ENCODE assay signal across 24 cellular contexts in genomic region chr2:143425896-143426295, GRCh38.
"Had no signal": no experiment of that assay in that cellular context is flagged by ENCODE, and none has a peak within 500 bp of the region (broad histone marks: within the 10 kb centered on the region; RNA-seq: fewer than 3 reads in every experiment).

No MANE protein-coding gene starts in this region.

- H3K27ac Mint-ChIP-seq: activated naive CD8-positive, alpha-beta T cell treated with anti-CD3 and anti-CD28 coated beads, Interleukin-2, amount 10 ng/mL, durations not matched to agents 7 days and 5 days; T-helper 2 cell treated with Interferon-gamma antibody and Interleukin-4, amounts not matched to agents 5 μg/mL and 100 μg/mL, for 36 hours had no signal

- ATAC-seq: gastrocnemius medialis; left cardiac atrium; naive thymus-derived CD8-positive, alpha-beta T cell had no signal

- H3K4me3 ChIP-seq: breast epithelium, gastrocnemius medialis, right atrium auricular region, testis, transverse colon had no signal

- H3K9me3 ChIP-seq: breast epithelium, gastrocnemius medialis, right atrium auricular region, testis, transverse colon had no signal

- FAIRE-seq: keratinocyte, urothelium cell line had no signal

- H3K4me1 ChIP-seq: breast epithelium, gastrocnemius medialis, right atrium auricular region, testis, transverse colon had no signal

- H3K4me1 Mint-ChIP-seq: neural crest cell had no signal

- H3K36me3 ChIP-seq: gastrocnemius medialis, right atrium auricular region, transverse colon had no signal

- H3K27me3 ChIP-seq: breast epithelium, gastrocnemius medialis, right atrium auricular region, testis, transverse colon had no signal

- H3K9me3 Mint-ChIP-seq: activated naive CD8-positive, alpha-beta T cell treated with anti-CD3 and anti-CD28 coated beads, Interleukin-2, amount 10 ng/mL, durations not matched to agents 7 days and 5 days; naive thymus-derived CD8-positive, alpha-beta T cell; T-helper 2 cell treated with Interferon-gamma antibody and Interleukin-4, amounts not matched to agents 5 μg/mL and 100 μg/mL, for 36 hours had no signal

- DNase-seq: activated CD4-positive, alpha-beta T cell treated with anti-CD3 and anti-CD28 coated beads for 4 hours; activated CD4-positive, alpha-beta T cell treated with anti-CD3 and anti-CD28 coated beads, Interleukin-2, amount 50 U/mL, for 48 hours; activated CD8-positive, alpha-beta memory T cell treated with anti-CD3 and anti-CD28 coated beads for 24 hours; activated gamma-delta T cell treated with Interleukin-2 at 50 U/mL for 16 hours; activated naive CD8-positive, alpha-beta T cell treated with anti-CD3 and anti-CD28 coated beads, Interleukin-2, amount 10 ng/mL, durations not matched to agents 7 days and 5 days; central memory CD4-positive, alpha-beta T cell; dermis blood vessel endothelial cell; effector CD4-positive, alpha-beta T cell; gastrocnemius medialis; glutamatergic neuron; left cardiac atrium; naive thymus-derived CD8-positive, alpha-beta T cell; nucleus accumbens; stimulated activated CD4-positive, alpha-beta T cell treated with anti-CD3 and anti-CD28 coated beads, Interleukin-2, amount 100 ng/mL, for 48 hours; stimulated activated naive CD8-positive, alpha-beta T cell treated with anti-CD3 and anti-CD28 coated beads, Interleukin-15, Interleukin-2, amounts not matched to agents 100 U/mL and 50 U/mL, for 24 hours; T-helper 1 cell; testis; transverse colon had no signal

- H3K27ac ChIP-seq: breast epithelium, gastrocnemius medialis, right atrium auricular region, testis, transverse colon had no signal

- H3K4me3 Mint-ChIP-seq: activated naive CD8-positive, alpha-beta T cell treated with anti-CD3 and anti-CD28 coated beads, Interleukin-2, amount 10 ng/mL, durations not matched to agents 7 days and 5 days; naive thymus-derived CD8-positive, alpha-beta T cell; neural crest cell; T-helper 2 cell treated with Interferon-gamma antibody and Interleukin-4, amounts not matched to agents 5 μg/mL and 100 μg/mL, for 36 hours had no signal

- H3K27me3 Mint-ChIP-seq: activated naive CD8-positive, alpha-beta T cell treated with anti-CD3 and anti-CD28 coated beads, Interleukin-2, amount 10 ng/mL, durations not matched to agents 7 days and 5 days; naive thymus-derived CD8-positive, alpha-beta T cell had no signal
